In genomic region chr11:30342736-30343166, GRCh38 we compare ENCODE assay signal across 11 cellular contexts. TPM values are rescaled to one million over a fixed set of nuclear protein-coding genes. Genes with fewer than 3 reads are reported as not detected.
A peak's percentile ranks its signal among the peaks of the same experiment; 100 is the strongest.
DNase-seq lines count a peak whose midpoint lies in the region; ATAC-seq, FAIRE-seq and TF ChIP-seq lines count a peak whose summit lies in the region.
"Had no signal": no experiment of that assay in that cellular context is flagged by ENCODE, and none has a peak within 500 bp of the region (broad histone marks: within the 10 kb centered on the region; RNA-seq: fewer than 3 reads in every experiment).

No MANE protein-coding gene starts in this region.

- H3K9me3 ChIP-seq in kidney (ENCODE audit: control insufficient read depth in 1 of 2, low read length in 2 of 2) (no peaks in the 10 kb centered on the region), tibial artery (no peaks in the 10 kb centered on the region), aorta (ENCODE audit: control insufficient read depth, low read length) (no peaks in the 10 kb centered on the region)

- H3K4me3 ChIP-seq in kidney (ENCODE audit: low read length in 2 of 2), result no peak overlapping the region
- H3K4me3 ChIP-seq in tibial artery, result no peak overlapping the region
- no peak overlapping the region for H3K4me3 ChIP-seq in aorta (ENCODE audit: low read length in 2 of 2)
- H3K4me3 ChIP-seq: neural progenitor cell had no signal

- H3K27me3 ChIP-seq in tibial artery, result no peaks in the 10 kb centered on the region
- H3K27me3 ChIP-seq in aorta (ENCODE audit: control insufficient read depth in 1 of 2, insufficient read depth in 2 of 2, low read length in 1 of 2), result no peaks in the 10 kb centered on the region
- H3K27me3 ChIP-seq: neural progenitor cell had no signal

- H3K27ac ChIP-seq in kidney (ENCODE audit: low read depth in 2 of 2, low read length in 2 of 2), result no peak overlapping the region
- no peak overlapping the region for H3K27ac ChIP-seq in tibial artery
- H3K27ac ChIP-seq in aorta (ENCODE audit: low read depth in 1 of 2, low read length in 2 of 2), result no peak overlapping the region
- H3K27ac ChIP-seq: neural progenitor cell had no signal

- 72 to 73% methylated on average over 1 of the region's 1 CpG for WGBS in aorta, 2 donors

- intact Hi-C loops in kidney (cut with DNase I), result loop anchor here (10.0 kb wide), 2 partner anchors 512 to 572 kb away; no protein-coding TSS in a partner anchor
- intact Hi-C loops in tibial artery (cut with DNase I; ENCODE audit: low total_unique reads), result no loop called here
- intact Hi-C loops in aorta (cut with DNase I), result loop anchor here (2.0 to 10.0 kb wide), 2 partner anchors 252 to 516 kb away; no protein-coding TSS in a partner anchor

- H3K4me1 ChIP-seq in kidney (ENCODE audit: control insufficient read depth in 1 of 2, insufficient read depth in 1 of 2, low read depth in 1 of 2, low read length in 2 of 2) (no peaks in the 10 kb centered on the region), tibial artery (no peaks in the 10 kb centered on the region), aorta (ENCODE audit: control insufficient read depth in 1 of 2, insufficient read depth in 2 of 2, low read length in 2 of 2) (no peaks in the 10 kb centered on the region)
- H3K4me1 ChIP-seq: neural progenitor cell had no signal

- no peak for TF ChIP-seq CTCF in kidney (IDR thresholded peaks at IDR 0.05; ENCODE audit: borderline replicate concordance, extremely low read depth, insufficient read depth)
- TF ChIP-seq CTCF in tibial artery (IDR thresholded peaks at IDR 0.05), result no peak

- H3K36me3 ChIP-seq in kidney (ENCODE audit: control insufficient read depth in 1 of 2, insufficient read depth in 2 of 2, low read length in 2 of 2) (no peaks in the 10 kb centered on the region), tibial artery (peaks cover 3 to 18% (median 11%) of the 10 kb centered on the region in 3 donors), aorta (ENCODE audit: control insufficient read depth in 1 of 2, insufficient read depth in 2 of 2, low read length in 1 of 2) (no peaks in the 10 kb centered on the region)

- FAIRE-seq in GM18507 (lab: Jason Lieb, UNC) (peak; percentile 100), kidney (lab: Jason Lieb, UNC) (no peak)

- ATAC-seq in GM21528 (IDR thresholded peaks at IDR 0.05; ENCODE audit: low FRiP score, unreplicated experiment), result peak; percentile 98
- peak; percentile 96 for ATAC-seq in HG03457 (IDR thresholded peaks at IDR 0.05; ENCODE audit: unreplicated experiment)
- no peak for ATAC-seq in aorta (ENCODE audit: low FRiP score)

- DNase-seq in GM18507 (ENCODE audit: extremely low spot score, insufficient read length, low read depth), result peak; percentile 33
- peak; percentile 29 for DNase-seq in globus pallidus (ENCODE audit: low spot score)
- DNase-seq in kidney, result no peak
- DNase-seq in tibial artery, result no peak
- no peak for DNase-seq in aorta
- DNase-seq in HuH-7 (ENCODE audit: low spot score), result no peak
- DNase-seq: GF-D8, NCI-H2107 had no signal

- H3K9ac ChIP-seq in kidney (ENCODE audit: low read length in 2 of 2), result no peak overlapping the region
- H3K9ac ChIP-seq: neural progenitor cell had no signal

RNA-seq across cellular contexts. Expression of gene ARL14EP, which starts 19.8 kb away (rescaled TPM):
- total RNA-seq in kidney (29.6 TPM), aorta (10 to 100 TPM; 21.0 to 23.7 TPM)
- polyA plus RNA-seq in kidney (ENCODE audit: insufficient read depth, low read depth, low replicate concordance) (16.3 TPM), aorta (10 to 100 TPM; 19.0 to 19.5 TPM)

Comparison
In these comparisons a context has a peak if more than half of its experiments do, and no peak if none do; other contexts are left out.
1. DNase-seq: peak in GM18507 (single experiment) and globus pallidus (single experiment); none in kidney (single experiment), tibial artery (0 of 2), aorta (0 of 2) and HuH-7 (single experiment).